In genomic region chr11:90053545-90053944, GRCh38 we compare ENCODE assay signal across 5 cellular contexts. TPM values are rescaled to one million over a fixed set of nuclear protein-coding genes. Genes with fewer than 3 reads are reported as not detected.
"Had no signal": no experiment of that assay in that cellular context is flagged by ENCODE, and none has a peak within 500 bp of the region (broad histone marks: within the 10 kb centered on the region; RNA-seq: fewer than 3 reads in every experiment).

No MANE protein-coding gene starts in this region.

RNA-seq across cellular contexts. Expression of gene TRIM49C, which starts 22.6 kb away (rescaled TPM):
- total RNA-seq: HepG2, HT-29, HT1080, IMR-90 had no signal
- polyA plus RNA-seq: HepG2, IgD-negative memory B cell, IMR-90 had no signal

RNA-seq across cellular contexts. Expression of gene UBTFL1, which starts 32.2 kb away (rescaled TPM):
- total RNA-seq: HepG2, HT-29, HT1080, IMR-90 had no signal
- polyA plus RNA-seq: HepG2, IgD-negative memory B cell, IMR-90 had no signal
